ENCODE assay signal across 8 cellular contexts in the genomic region with DNA sequence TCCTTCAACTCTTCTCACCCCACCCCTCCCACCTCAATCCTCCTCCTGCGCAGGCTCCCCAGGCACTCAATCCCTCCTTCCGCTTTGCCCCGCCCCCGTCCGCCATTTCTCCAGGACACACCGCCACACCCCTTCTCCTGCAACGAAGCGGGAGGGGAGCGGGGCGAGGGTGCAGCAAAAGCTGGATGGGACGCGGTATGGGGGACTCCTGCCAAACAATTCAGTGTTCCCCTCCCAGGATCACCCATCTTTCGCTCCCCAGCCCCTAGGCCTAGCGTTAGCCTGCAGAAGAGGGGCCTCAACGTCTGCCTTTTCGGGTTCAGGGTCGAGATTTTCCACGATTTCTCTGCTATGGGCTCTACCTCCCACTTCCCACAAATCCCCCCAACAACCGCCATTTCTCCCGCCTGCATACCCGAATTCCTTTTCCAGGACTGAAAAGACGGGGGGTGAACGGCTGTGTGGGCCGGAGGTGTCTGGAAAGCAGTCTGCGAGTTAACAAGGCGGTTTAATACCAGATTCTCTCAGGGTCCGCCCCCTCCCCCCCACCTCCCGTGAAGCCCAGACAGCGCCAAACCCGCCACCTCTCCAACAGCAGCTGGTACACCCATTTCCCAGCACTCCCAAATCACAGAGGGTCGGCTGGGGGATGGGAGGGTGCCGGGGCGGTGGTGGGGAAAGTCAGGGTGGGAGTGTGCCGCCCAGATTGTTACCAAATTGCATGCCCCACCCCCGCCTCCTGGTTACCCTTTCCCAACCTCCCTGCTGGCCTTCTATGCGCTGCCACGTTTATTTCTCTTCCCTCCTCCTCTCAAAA. TPM values are rescaled to one million over a fixed set of nuclear protein-coding genes. Genes with fewer than 3 reads are reported as not detected.
DNase-seq lines count a peak whose midpoint lies in the region; ATAC-seq, FAIRE-seq and TF ChIP-seq lines count a peak whose summit lies in the region.

No MANE protein-coding gene starts in this region.

- H3K9me3 ChIP-seq in neuron (ENCODE audit: low read length), result no peaks in the 10 kb centered on the region

- H3K27me3 ChIP-seq in neuron (ENCODE audit: insufficient read depth, low read length), result peaks cover 2% of the 10 kb centered on the region

- no peaks in the 10 kb centered on the region for H3K4me1 ChIP-seq in neuron (ENCODE audit: insufficient read depth, low read length)

- FAIRE-seq in GM12892 (lab: Jason Lieb, UNC), result peak; percentile 62

- H3K4me3 ChIP-seq in fibroblast of villous mesenchyme (ENCODE audit: low read depth, low read length) (peak overlapping the region; percentile 78), neuron (ENCODE audit: low read length) (peak overlapping the region; percentile 55)

- peak overlapping the region; percentile 12 for H2AFZ ChIP-seq in neuron (ENCODE audit: low read depth, low read length)

- peak; percentile 45 for DNase-seq in GM12892 (ENCODE audit: insufficient read length)
- DNase-seq in NOMO-1 treated with DMSO at 0.1 percent for 48 hours (lab: John Stamatoyannopoulos, UW; ENCODE audit: unreplicated experiment), result peak; percentile 19
- peak; percentile 83 for DNase-seq in activated effector memory CD4-positive, alpha-beta T cell treated with anti-CD3 and anti-CD28 coated beads, Interleukin-2, amount 50 U/mL, for 16 hours
- peak; percentile 50 for DNase-seq in fibroblast of villous mesenchyme (ENCODE audit: low read depth)
- DNase-seq in superior temporal gyrus (ENCODE audit: extremely low spot score), result peak; percentile 51
- no peak for DNase-seq in RPMI8226

- ATAC-seq in HG03095 (IDR thresholded peaks at IDR 0.05; ENCODE audit: unreplicated experiment), result peak; percentile 78

- TF ChIP-seq CTCF in fibroblast of villous mesenchyme (IDR thresholded peaks at IDR 0.05; ENCODE audit: insufficient read depth, low read depth, low read length), result no peak

- no peak for TF ChIP-seq POLR2A in GM12892 (IDR thresholded peaks at IDR 0.05; ENCODE audit: low read depth, low read length)

- no peaks in the 10 kb centered on the region for H3K36me3 ChIP-seq in neuron (ENCODE audit: insufficient read depth, low read length)

RNA-seq across cellular contexts. Expression of gene ARMCX2, which starts 0.8 kb away (rescaled TPM):
- 11.1 TPM for polyA plus RNA-seq in GM12892 (2012; ENCODE audit: missing spikeins)
- 63.8 and 76.4 TPM in 2 replicates for total RNA-seq in fibroblast of villous mesenchyme

RNA-seq across cellular contexts. Expression of gene ARMCX3, which starts 35.9 kb away (rescaled TPM):
- polyA plus RNA-seq in GM12892 (2012; ENCODE audit: missing spikeins), result 29.9 TPM
- total RNA-seq in fibroblast of villous mesenchyme, result 42.8 and 65.6 TPM in 2 replicates

RNA-seq across cellular contexts. Expression of gene ARMCX6, which starts 41.1 kb away (rescaled TPM):
- 44.4 TPM for polyA plus RNA-seq in GM12892 (2012; ENCODE audit: missing spikeins)
- 26.1 and 38.4 TPM in 2 replicates for total RNA-seq in fibroblast of villous mesenchyme
